Comparison of ENCODE assay signal across 19 cellular contexts in genomic region chr13:32136061-32136460, GRCh38.
DNase-seq lines count a peak whose midpoint lies in the region; ATAC-seq and TF ChIP-seq lines count a peak whose summit lies in the region.
"Had no signal": no experiment of that assay in that cellular context is flagged by ENCODE, and none has a peak within 500 bp of the region (broad histone marks: within the 10 kb centered on the region; RNA-seq: fewer than 3 reads in every experiment).

No MANE protein-coding gene starts in this region.

- H3K9me3 ChIP-seq in left ventricle myocardium inferior (replicated peaks) (no peaks in the 10 kb centered on the region), heart right ventricle (no peaks in the 10 kb centered on the region), ascending aorta (no peaks in the 10 kb centered on the region)
- H3K9me3 ChIP-seq: MG63 had no signal

- peak overlapping the region; percentile 61 for H3K27ac ChIP-seq in left ventricle myocardium inferior (replicated peaks)
- H3K27ac ChIP-seq in heart right ventricle, result peak overlapping the region in 5 of 10 donors; percentile 2 to 74 (median 48)
- H3K27ac ChIP-seq in ascending aorta, result peak overlapping the region; percentile 89 to 96

- intact Hi-C loops in left ventricle myocardium inferior (cut with micrococcal nuclease), result no loop called here
- intact Hi-C loops in heart right ventricle (cut with DNase I), result loop anchor here in 1 of 10 donors (10.0 kb wide), 1 partner anchor 101 kb away; the partner anchor contains the start of gene FRY
- intact Hi-C loops in ascending aorta (cut with DNase I), result no loop called here

- DNase-seq in left ventricle myocardium inferior (no peak), heart right ventricle (no peak), ascending aorta (ENCODE audit: low spot score in 2 of 2) (no peak), kidney tubule cell (ENCODE audit: low spot score) (peak; percentile 9), NCI-H2029 treated with DMSO at 0.1 percent for 48 hours (lab: John Stamatoyannopoulos, UW) (no peak)
- DNase-seq: H7; KBM-7; MG63; NCI-H1105 treated with DMSO at 0.1 percent for 48 hours; NCI-H1694; NCI-H226; NCI-H510A; NCI-H748 treated with DMSO at 0.1 percent for 48 hours; NK-92 treated with Interleukin-12 subunit alpha and Interleukin-12 subunit beta, amount 100 ng/mL, for 24 hours had no signal

- H3K36me3 ChIP-seq in left ventricle myocardium inferior, result peaks cover 29% of the 10 kb centered on the region
- peaks cover 0 to 74% (median 3%) of the 10 kb centered on the region in 9 donors for H3K36me3 ChIP-seq in heart right ventricle
- peaks cover 0 to 3% of the 10 kb centered on the region in 2 donors for H3K36me3 ChIP-seq in ascending aorta
- H3K36me3 ChIP-seq: MG63 had no signal

- ATAC-seq in heart right ventricle (no peak), GM19452 (IDR thresholded peaks at IDR 0.05; ENCODE audit: unreplicated experiment) (no peak), GM18498 (IDR thresholded peaks at IDR 0.05; ENCODE audit: unreplicated experiment) (no peak), HG02852 (IDR thresholded peaks at IDR 0.05; ENCODE audit: unreplicated experiment) (no peak)
- ATAC-seq: HepG2, PC-3 had no signal

- no peaks in the 10 kb centered on the region for H3K27me3 ChIP-seq in left ventricle myocardium inferior (ENCODE audit: low read depth)
- no peaks in the 10 kb centered on the region for H3K27me3 ChIP-seq in heart right ventricle
- no peaks in the 10 kb centered on the region for H3K27me3 ChIP-seq in ascending aorta
- H3K27me3 ChIP-seq: MG63 had no signal

- no peak for TF ChIP-seq CTCF in left ventricle myocardium inferior (IDR thresholded peaks at IDR 0.05; ENCODE audit: borderline replicate concordance)
- no peak for TF ChIP-seq CTCF in heart right ventricle (IDR thresholded peaks at IDR 0.05)
- TF ChIP-seq CTCF in ascending aorta (IDR thresholded peaks at IDR 0.05), result no peak

- 90 to 92% methylated on average over 2 of the region's 2 CpGs for WGBS in heart right ventricle, 2 donors

- H3K4me3 ChIP-seq in left ventricle myocardium inferior (no peak overlapping the region), heart right ventricle (no peak overlapping the region), ascending aorta (no peak overlapping the region)
- H3K4me3 ChIP-seq: MG63 had no signal

- H3K4me1 ChIP-seq in left ventricle myocardium inferior (peaks cover 51% of the 10 kb centered on the region), heart right ventricle (peaks cover 0 to 55% (median 30%) of the 10 kb centered on the region in 9 donors), ascending aorta (peaks cover 9 to 20% of the 10 kb centered on the region in 2 donors)
